27 cellular contexts compared by ENCODE assay signal in the genomic region with DNA sequence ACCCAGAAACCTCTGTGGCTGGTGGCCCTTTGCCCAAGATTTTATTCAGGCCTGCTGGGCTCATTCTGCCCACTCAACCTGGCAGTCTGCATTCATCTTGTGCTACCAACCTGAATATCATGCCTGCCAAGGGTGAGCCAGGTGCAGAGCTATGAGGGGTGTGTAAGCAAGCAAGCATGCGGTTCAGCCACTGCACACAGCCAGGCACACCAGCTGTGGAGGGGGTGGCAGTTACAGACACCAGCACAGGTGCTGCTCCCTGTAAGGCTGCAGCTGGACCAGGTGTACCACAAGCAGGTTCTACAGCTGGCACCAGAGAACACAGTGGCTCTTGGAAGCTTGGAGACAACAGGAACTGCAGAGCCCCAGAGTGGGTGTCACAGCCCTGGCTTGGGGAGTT.
"Had no signal": no experiment of that assay in that cellular context is flagged by ENCODE, and none has a peak within 500 bp of the region (broad histone marks: within the 10 kb centered on the region; RNA-seq: fewer than 3 reads in every experiment).

No MANE protein-coding gene starts in this region.

- H3K27ac ChIP-seq: ascending aorta, cardiac muscle cell, SJCRH30, SK-N-MC had no signal

- H3K27ac Mint-ChIP-seq: activated CD4-positive, alpha-beta T cell treated with anti-CD3 and anti-CD28 coated beads, Interleukin-2, amount 10 ng/mL, durations not matched to agents 24 days and 14 days; activated CD8-positive, alpha-beta T cell treated with anti-CD3 and anti-CD28 coated beads for 36 hours; activated naive CD4-positive, alpha-beta T cell treated with anti-CD3 and anti-CD28 coated beads, Interleukin-2, amount 50 U/mL, for 24 hours; activated naive CD8-positive, alpha-beta T cell treated with anti-CD3 and anti-CD28 coated beads, Interleukin-2, amount 10 ng/mL, durations not matched to agents 7 days and 5 days; activated T-helper 17 cell treated with anti-CD3 and anti-CD28 coated beads, Interleukin-2, amount 50 U/mL, for 72 hours had no signal

- H3K27me3 ChIP-seq: ascending aorta, cardiac muscle cell, SJCRH30 had no signal

- DNase-seq: activated CD4-positive, alpha-beta T cell treated with anti-CD3 and anti-CD28 coated beads, Interleukin-2, amount 10 ng/mL, durations not matched to agents 24 days and 14 days; activated CD4-positive, alpha-beta T cell treated with anti-CD3 and anti-CD28 coated beads, Interleukin-2, amount 50 U/mL, for 4 hours; activated CD8-positive, alpha-beta T cell treated with anti-CD3 and anti-CD28 coated beads for 36 hours; activated effector memory CD4-positive, alpha-beta T cell treated with anti-CD3 and anti-CD28 coated beads, Interleukin-2, amount 50 U/mL, for 16 hours; activated naive CD4-positive, alpha-beta T cell; activated naive CD8-positive, alpha-beta T cell treated with anti-CD3 and anti-CD28 coated beads, Interleukin-2, amount 10 ng/mL, durations not matched to agents 7 days and 5 days; activated T-cell treated with anti-CD3 and anti-CD28 coated beads, Interleukin-2, amount 50 U/mL, for 1 hour; activated T-cell treated with anti-CD3 and anti-CD28 coated beads, Interleukin-2, amount 50 U/mL, for 72 hours; amygdala; Karpas-422; NCI-H1048; NCI-H1105 treated with DMSO at 0.1 percent for 48 hours; NCI-H1436; NCI-H1694; NCI-H1930; NCI-H2081 treated with DMSO at 0.1 percent for 48 hours; NCI-H226; NCI-H446 treated with DMSO at 0.1 percent for 48 hours; NCI-H526 treated with DMSO at 0.1 percent for 48 hours; SJCRH30; T1000 had no signal

- H3K27me3 Mint-ChIP-seq: activated CD4-positive, alpha-beta T cell treated with anti-CD3 and anti-CD28 coated beads, Interleukin-2, amount 10 ng/mL, durations not matched to agents 24 days and 14 days; activated CD8-positive, alpha-beta T cell treated with anti-CD3 and anti-CD28 coated beads for 36 hours; activated naive CD4-positive, alpha-beta T cell treated with anti-CD3 and anti-CD28 coated beads, Interleukin-2, amount 50 U/mL, for 24 hours; activated naive CD8-positive, alpha-beta T cell treated with anti-CD3 and anti-CD28 coated beads, Interleukin-2, amount 10 ng/mL, durations not matched to agents 7 days and 5 days; activated T-helper 17 cell treated with anti-CD3 and anti-CD28 coated beads, Interleukin-2, amount 50 U/mL, for 72 hours; central memory CD8-positive, alpha-beta T cell had no signal

- H3K4me1 Mint-ChIP-seq: activated CD4-positive, alpha-beta T cell treated with anti-CD3 and anti-CD28 coated beads, Interleukin-2, amount 10 ng/mL, durations not matched to agents 24 days and 14 days; activated naive CD4-positive, alpha-beta T cell treated with anti-CD3 and anti-CD28 coated beads, Interleukin-2, amount 50 U/mL, for 24 hours; activated naive CD8-positive, alpha-beta T cell treated with anti-CD3 and anti-CD28 coated beads, Interleukin-2, amount 10 ng/mL, durations not matched to agents 7 days and 5 days; activated T-helper 17 cell treated with anti-CD3 and anti-CD28 coated beads, Interleukin-2, amount 50 U/mL, for 72 hours; central memory CD8-positive, alpha-beta T cell had no signal

- H3K9me3 Mint-ChIP-seq: activated CD4-positive, alpha-beta T cell treated with anti-CD3 and anti-CD28 coated beads, Interleukin-2, amount 10 ng/mL, durations not matched to agents 24 days and 14 days; activated CD8-positive, alpha-beta T cell treated with anti-CD3 and anti-CD28 coated beads for 36 hours; activated naive CD8-positive, alpha-beta T cell treated with anti-CD3 and anti-CD28 coated beads, Interleukin-2, amount 10 ng/mL, durations not matched to agents 7 days and 5 days had no signal

- H3K4me3 Mint-ChIP-seq: activated CD4-positive, alpha-beta T cell treated with anti-CD3 and anti-CD28 coated beads, Interleukin-2, amount 10 ng/mL, durations not matched to agents 24 days and 14 days; activated CD8-positive, alpha-beta T cell treated with anti-CD3 and anti-CD28 coated beads for 36 hours; activated naive CD4-positive, alpha-beta T cell treated with anti-CD3 and anti-CD28 coated beads, Interleukin-2, amount 50 U/mL, for 24 hours; activated naive CD8-positive, alpha-beta T cell treated with anti-CD3 and anti-CD28 coated beads, Interleukin-2, amount 10 ng/mL, durations not matched to agents 7 days and 5 days; activated T-cell treated with anti-CD3 and anti-CD28 coated beads, Interleukin-2, amount 50 U/mL, for 72 hours; activated T-helper 17 cell treated with anti-CD3 and anti-CD28 coated beads, Interleukin-2, amount 50 U/mL, for 72 hours; central memory CD8-positive, alpha-beta T cell had no signal

- H3K36me3 Mint-ChIP-seq: activated naive CD4-positive, alpha-beta T cell treated with anti-CD3 and anti-CD28 coated beads, Interleukin-2, amount 50 U/mL, for 24 hours; activated naive CD8-positive, alpha-beta T cell treated with anti-CD3 and anti-CD28 coated beads, Interleukin-2, amount 10 ng/mL, durations not matched to agents 7 days and 5 days had no signal

- H3K36me3 ChIP-seq: ascending aorta, cardiac muscle cell, SJCRH30 had no signal

- H3K4me1 ChIP-seq: ascending aorta, SJCRH30 had no signal

- H3K9me3 ChIP-seq: ascending aorta, SJCRH30 had no signal

- H3K4me3 ChIP-seq: ascending aorta, cardiac muscle cell, SJCRH30, SK-N-MC had no signal

- ATAC-seq: activated CD8-positive, alpha-beta T cell treated with anti-CD3 and anti-CD28 coated beads for 36 hours; activated T-cell treated with anti-CD3 and anti-CD28 coated beads, Interleukin-2, amount 50 U/mL, for 72 hours; activated T-helper 17 cell treated with anti-CD3 and anti-CD28 coated beads, Interleukin-2, amount 50 U/mL, for 72 hours had no signal
